Comparison of ENCODE assay signal across 8 cellular contexts in the genomic region with DNA sequence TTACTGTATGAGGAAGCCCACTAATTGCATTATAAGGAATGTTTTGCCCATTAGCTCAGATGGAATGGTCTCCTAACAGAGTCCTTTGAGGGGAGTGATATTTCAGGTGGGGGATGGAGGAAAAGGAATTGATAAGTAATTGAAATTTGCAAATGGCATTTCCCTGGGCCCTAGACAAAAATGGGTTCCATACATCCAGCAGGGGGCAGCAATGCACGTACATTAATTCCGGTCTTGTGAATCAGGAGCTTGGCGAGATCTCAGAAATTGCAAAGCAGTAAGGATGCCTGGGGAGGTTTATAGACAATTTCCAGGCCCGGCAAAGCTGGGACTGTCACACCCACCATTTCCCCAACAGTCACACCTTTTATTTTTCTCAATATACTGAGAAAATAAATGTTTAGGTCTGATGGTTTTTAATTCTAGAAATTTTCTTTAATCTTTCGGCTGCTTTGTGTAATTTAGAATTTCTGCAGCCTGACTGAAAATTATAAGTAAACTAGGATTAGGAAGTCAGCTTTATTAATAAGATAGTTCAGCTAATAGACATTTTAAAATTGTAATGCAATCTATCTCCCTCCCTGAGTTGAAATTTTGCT.
DNase-seq lines count a peak whose midpoint lies in the region; ATAC-seq, FAIRE-seq and TF ChIP-seq lines count a peak whose summit lies in the region.

No MANE protein-coding gene starts in this region.

- TF ChIP-seq CTCF in A549 (IDR thresholded peaks at IDR 0.05) (peak; percentile 74), GM12873 (IDR thresholded peaks at IDR 0.05; ENCODE audit: insufficient read depth, low read depth, low read length, missing control alignments) (peak; percentile 68), body of pancreas (IDR thresholded peaks at IDR 0.05) (peak; percentile 49 to 82 (median 76))

- TF ChIP-seq EP300 in A549 (IDR thresholded peaks at IDR 0.05), result no peak

- POLR2A ChIA-PET in A549 (lab: Yijun Ruan, JAX), result interaction anchor here (0.6 kb wide), 1 partner anchor 195 kb away, joined by 3 read pairs; no protein-coding TSS in a partner anchor

- DNase-seq in A549 (ENCODE audit: low read depth in 1 of 2, low spot score in 1 of 2) (peak; percentile 31 to 74), KG1 (lab: John Stamatoyannopoulos, UW) (peak; percentile 48), RPMI7951 (ENCODE audit: low read depth) (peak; percentile 81), body of pancreas (peak; percentile 81 to 84 (median 82)), inferior parietal cortex (ENCODE audit: extremely low spot score) (peak; percentile 89), OCI-M2 (lab: John Stamatoyannopoulos, UW; ENCODE audit: unreplicated experiment) (no peak)
- DNase-seq in stimulated activated CD4-positive, alpha-beta T cell treated with anti-CD3 and anti-CD28 coated beads, Interleukin-1b, Interleukin-23, amount 100 ng/mL, for 24 hours (ENCODE audit: low read depth in 4 of 4, low spot score in 1 of 4), result peak in 3 of 4 experiments; percentile 6 to 26 (median 19)

- no peak for TF ChIP-seq POLR2A in A549 (IDR thresholded peaks at IDR 0.05; ENCODE audit: low read length)
- TF ChIP-seq POLR2A in body of pancreas (IDR thresholded peaks at IDR 0.05), result no peak

- H3K9me3 ChIP-seq in A549 (peaks cover 13% of the 10 kb centered on the region; the same call in 2 of the 3 replicates), body of pancreas (peaks cover 0 to 4% (median 0%) of the 10 kb centered on the region in 3 donors)

- peak; percentile 78 to 81 for TF ChIP-seq RAD21 in A549 (conservative IDR thresholded peaks at IDR 0.05 in 1 of 2, IDR thresholded peaks at IDR 0.05 in 1 of 2)

- no peak overlapping the region for H3K4me3 ChIP-seq in A549
- no peak overlapping the region for H3K4me3 ChIP-seq in body of pancreas

- no peaks in the 10 kb centered on the region for H3K36me3 ChIP-seq in body of pancreas (replicated peaks in 1 of 2; ENCODE audit: insufficient read depth in 1 of 2, low read depth in 2 of 2)

- intact Hi-C loops in body of pancreas (cut with DNase I), result no loop called here

- no peak overlapping the region for H3K27ac ChIP-seq in A549
- H3K27ac ChIP-seq in body of pancreas, result no peak overlapping the region

- FAIRE-seq in A549 (lab: Jason Lieb, UNC), result no peak

- H3K4me1 ChIP-seq in A549 (no peaks in the 10 kb centered on the region), body of pancreas (no peaks in the 10 kb centered on the region)

- ATAC-seq in A549 (peak; percentile 73 to 84; a peak in 4 of 6 replicates), body of pancreas (peak; percentile 73)

- 27% methylated on average over 5 of the region's 5 CpGs for WGBS in A549 (ENCODE audit: missing lambda C conversion rate)
- WGBS in body of pancreas, 2 donors, result 19 to 23% methylated on average over 5 of the region's 5 CpGs

- H3K27me3 ChIP-seq in body of pancreas, result no peaks in the 10 kb centered on the region

- no peak overlapping the region for H3K4me2 ChIP-seq in A549

- CTCF ChIA-PET in A549 (lab: Yijun Ruan, JAX), result interaction anchor here (0.8 to 2.2 kb wide), 24 partner anchors 9 to 1297 kb away, joined by 3 to 14 read pairs (median 4); no protein-coding TSS in a partner anchor

TF ChIP-seq in A549, 52 proteins besides CTCF, POLR2A, EP300 and RAD21:
- peak; percentile 81 for TF ChIP-seq SMC3 (IDR thresholded peaks at IDR 0.05)
- no peak for TF ChIP-seq CEBPB (IDR thresholded peaks at IDR 0.05)
